In genomic region chr10:51808187-51808586, GRCh38 we compare ENCODE assay signal across 19 cellular contexts.
DNase-seq lines count a peak whose midpoint lies in the region; TF ChIP-seq lines count a peak whose summit lies in the region.
"Had no signal": no experiment of that assay in that cellular context is flagged by ENCODE, and none has a peak within 500 bp of the region (broad histone marks: within the 10 kb centered on the region; RNA-seq: fewer than 3 reads in every experiment).

No MANE protein-coding gene starts in this region.

- peaks cover 45% of the 10 kb centered on the region for H3K4me1 Mint-ChIP-seq in mesothelial cell of epicardium
- peaks cover 14% of the 10 kb centered on the region for H3K4me1 Mint-ChIP-seq in type B pancreatic cell (ENCODE audit: unreplicated experiment)
- H3K4me1 Mint-ChIP-seq: B cell had no signal

- no peak overlapping the region for H3K9ac ChIP-seq in MM.1S (ENCODE audit: low read length)
- H3K9ac ChIP-seq: BLaER1 treated with 17β-estradiol and CSF1 and Interleukin-3, amounts not matched to agents 10 nM and 100 nM had no signal

- H3K36me3 ChIP-seq in MM.1S (replicated peaks; ENCODE audit: insufficient read depth, low read length) = no peaks in the 10 kb centered on the region
- H3K36me3 ChIP-seq: BLaER1 treated with 17β-estradiol and CSF1 and Interleukin-3, amounts not matched to agents 10 nM and 100 nM had no signal

- H3F3A ChIP-seq in MM.1S (ENCODE audit: insufficient read depth, low read length) = no peaks in the 10 kb centered on the region

- no peak overlapping the region for H3K4me2 ChIP-seq in MM.1S (ENCODE audit: low read depth, low read length)
- H3K4me2 ChIP-seq: A549; BLaER1 treated with 17β-estradiol and CSF1 and Interleukin-3, amounts not matched to agents 10 nM and 100 nM had no signal

- H3K9me3 Mint-ChIP-seq in mesothelial cell of epicardium (no peaks in the 10 kb centered on the region), type B pancreatic cell (no peaks in the 10 kb centered on the region)
- H3K9me3 Mint-ChIP-seq: CD4-positive, alpha-beta T cell; CD8-positive, alpha-beta T cell had no signal

- peak overlapping the region; percentile 79 for H3K27ac Mint-ChIP-seq in mesothelial cell of epicardium
- H3K27ac Mint-ChIP-seq in type B pancreatic cell = peak overlapping the region; percentile 65
- H3K27ac Mint-ChIP-seq: B cell; CD4-positive, alpha-beta T cell; CD8-positive, alpha-beta T cell had no signal

- DNase-seq in MM.1S (peak; percentile 10), dedifferentiated amniotic fluid mesenchymal stem cell (ENCODE audit: extremely low spot score) (peak; percentile 8), mesothelial cell of epicardium (ENCODE audit: low spot score in 2 of 2, unreplicated experiment in 2 of 2) (no peak), type B pancreatic cell (ENCODE audit: extremely low spot score, unreplicated experiment) (no peak), SKM-1 (lab: John Stamatoyannopoulos, UW; ENCODE audit: unreplicated experiment) (no peak), UCSD-AML1 (lab: John Stamatoyannopoulos, UW; ENCODE audit: unreplicated experiment) (no peak)
- DNase-seq in activated CD8-positive, alpha-beta memory T cell treated with anti-CD3 and anti-CD28 coated beads, Interleukin-2, amount 50 U/mL, for 4 hours = no peak
- DNase-seq: AML-193; Caco-2; Calu3; CD4-positive, alpha-beta T cell; CD8-positive, alpha-beta T cell; DMS79 treated with DMSO at 0.1 percent for 48 hours; GF-D8 had no signal

- TF ChIP-seq CTCF in MM.1S (IDR thresholded peaks at IDR 0.05; ENCODE audit: low read length) (no peak), mesothelial cell of epicardium (IDR thresholded peaks at IDR 0.05; ENCODE audit: unreplicated experiment) (no peak), type B pancreatic cell (conservative IDR thresholded peaks at IDR 0.05) (no peak)

- H3K4me3 Mint-ChIP-seq in mesothelial cell of epicardium = no peak overlapping the region
- no peak overlapping the region for H3K4me3 Mint-ChIP-seq in type B pancreatic cell
- H3K4me3 Mint-ChIP-seq: B cell; CD4-positive, alpha-beta T cell; CD8-positive, alpha-beta T cell had no signal

- no peaks in the 10 kb centered on the region for H3K4me1 ChIP-seq in MM.1S (ENCODE audit: low read length)
- H3K4me1 ChIP-seq: A549; BLaER1 treated with 17β-estradiol and CSF1 and Interleukin-3, amounts not matched to agents 10 nM and 100 nM; Caco-2 had no signal

- H3K27me3 Mint-ChIP-seq in mesothelial cell of epicardium (ENCODE audit: low read depth) = no peaks in the 10 kb centered on the region
- peaks cover 3% of the 10 kb centered on the region for H3K27me3 Mint-ChIP-seq in type B pancreatic cell
- H3K27me3 Mint-ChIP-seq: B cell had no signal

- H3K9me3 ChIP-seq in MM.1S (replicated peaks; ENCODE audit: insufficient read depth, low read length) = no peaks in the 10 kb centered on the region
- H3K9me3 ChIP-seq: A549; BLaER1 treated with 17β-estradiol and CSF1 and Interleukin-3, amounts not matched to agents 10 nM and 100 nM; Caco-2 had no signal

- peaks cover 2% of the 10 kb centered on the region for H3K36me3 Mint-ChIP-seq in mesothelial cell of epicardium
- no peaks in the 10 kb centered on the region for H3K36me3 Mint-ChIP-seq in type B pancreatic cell
- H3K36me3 Mint-ChIP-seq: CD8-positive, alpha-beta T cell had no signal

- H2AFZ ChIP-seq in MM.1S (ENCODE audit: low read length) = no peak overlapping the region

- H4K20me1 ChIP-seq in MM.1S (ENCODE audit: insufficient read depth, low read length) = no peaks in the 10 kb centered on the region
- H4K20me1 ChIP-seq: BLaER1 treated with 17β-estradiol and CSF1 and Interleukin-3, amounts not matched to agents 10 nM and 100 nM had no signal

- no peaks in the 10 kb centered on the region for H3K27me3 ChIP-seq in MM.1S (replicated peaks; ENCODE audit: insufficient read depth, low read length)
- H3K27me3 ChIP-seq: BLaER1 treated with 17β-estradiol and CSF1 and Interleukin-3, amounts not matched to agents 10 nM and 100 nM had no signal

- H3K9me2 ChIP-seq in MM.1S (replicated peaks; ENCODE audit: insufficient read depth, low read length) = no peaks in the 10 kb centered on the region

- no peak overlapping the region for H3K27ac ChIP-seq in MM.1S (ENCODE audit: low read length)
- H3K27ac ChIP-seq: 22Rv1; A549; BLaER1 treated with 17β-estradiol and CSF1 and Interleukin-3, amounts not matched to agents 10 nM and 100 nM; C4-2B had no signal

- H3K79me2 ChIP-seq in MM.1S (ENCODE audit: low read length) = no peaks in the 10 kb centered on the region

- H3K4me3 ChIP-seq in MM.1S (ENCODE audit: low read length) = no peak overlapping the region
- H3K4me3 ChIP-seq: A549; BLaER1 treated with 17β-estradiol and CSF1 and Interleukin-3, amounts not matched to agents 10 nM and 100 nM had no signal

Comparison
In these comparisons a context has a peak if more than half of its experiments do, and no peak if none do; other contexts are left out.
1. DNase-seq: peak in MM.1S (single experiment) and dedifferentiated amniotic fluid mesenchymal stem cell (single experiment); none in mesothelial cell of epicardium (0 of 2), type B pancreatic cell (single experiment), SKM-1 (single experiment), UCSD-AML1 (single experiment) and activated CD8-positive, alpha-beta memory T cell treated with anti-CD3 and anti-CD28 coated beads, Interleukin-2, amount 50 U/mL, for 4 hours (single experiment).